ENCODE assay signal across 12 cellular contexts in genomic region chr20:41142241-41142640, GRCh38. TPM values are rescaled to one million over a fixed set of nuclear protein-coding genes. Genes with fewer than 3 reads are reported as not detected.
DNase-seq lines count a peak whose midpoint lies in the region; ATAC-seq, FAIRE-seq and TF ChIP-seq lines count a peak whose summit lies in the region.
"Had no signal": no experiment of that assay in that cellular context is flagged by ENCODE, and none has a peak within 500 bp of the region (broad histone marks: within the 10 kb centered on the region; RNA-seq: fewer than 3 reads in every experiment).

No MANE protein-coding gene starts in this region.

- in situ Hi-C loops in transverse colon (cut with MboI; ENCODE audit: low pct_ligation_motif_present in 1 of 4, low pct_unique_long_range_greater_than_20kb in 1 of 4, low sequenced_read_pairs in 3 of 4), result no loop called here

- no peak for TF ChIP-seq EP300 in transverse colon (IDR thresholded peaks at IDR 0.05; ENCODE audit: low read depth)

- POLR2A ChIA-PET in naive thymus-derived CD8-positive, alpha-beta T cell (lab: Charles Lee), result interaction anchor here (0.6 to 16.1 kb wide), 4 partner anchors 18 to 217 kb away, joined by 3 to 734 read pairs (median 31); no protein-coding TSS in a partner anchor

- no peak for TF ChIP-seq POLR2A in transverse colon (IDR thresholded peaks at IDR 0.05)

- no peak for FAIRE-seq in frontal cortex (lab: Jason Lieb, UNC)

- peaks cover 87% of the 10 kb centered on the region for H3K4me1 Mint-ChIP-seq in activated naive CD8-positive, alpha-beta T cell treated with anti-CD3 and anti-CD28 coated beads, Interleukin-2, amount 50 U/mL, for 24 hours
- H3K4me1 Mint-ChIP-seq in naive thymus-derived CD8-positive, alpha-beta T cell, result peaks cover 66 to 91% (median 85%) of the 10 kb centered on the region in 4 donors

- ATAC-seq in Right ventricle myocardium superior (ENCODE audit: poor library complexity), result no peak
- ATAC-seq in activated naive CD8-positive, alpha-beta T cell treated with anti-CD3 and anti-CD28 coated beads, Interleukin-2, amount 50 U/mL, for 24 hours, result no peak
- ATAC-seq in naive thymus-derived CD8-positive, alpha-beta T cell, result no peak

- H3K27ac Mint-ChIP-seq in activated naive CD8-positive, alpha-beta T cell treated with anti-CD3 and anti-CD28 coated beads, Interleukin-2, amount 50 U/mL, for 24 hours, result peak overlapping the region; percentile 91
- H3K27ac Mint-ChIP-seq in naive thymus-derived CD8-positive, alpha-beta T cell, result peak overlapping the region; percentile 89 to 99 (median 94)

- DNase-seq in left ventricle myocardium inferior, result no peak
- DNase-seq in Right ventricle myocardium superior, result no peak
- no peak for DNase-seq in activated naive CD8-positive, alpha-beta T cell treated with anti-CD3 and anti-CD28 coated beads, Interleukin-2, amount 50 U/mL, for 24 hours
- DNase-seq in naive thymus-derived CD8-positive, alpha-beta T cell, result no peak
- peak; percentile 10 for DNase-seq in transverse colon
- DNase-seq in frontal cortex (ENCODE audit: low spot score in 2 of 2), result no peak
- DNase-seq in dermis blood vessel endothelial cell, result no peak
- no peak for DNase-seq in SJCRH30
- DNase-seq: activated CD4-positive, alpha-beta T cell treated with anti-CD3 and anti-CD28 coated beads for 48 hours; GOT3; SHP77 had no signal

- H3K9me3 ChIP-seq in left ventricle myocardium inferior (replicated peaks) (no peaks in the 10 kb centered on the region), transverse colon (no peaks in the 10 kb centered on the region), SJCRH30 (replicated peaks) (no peaks in the 10 kb centered on the region)

- H3K4me3 ChIP-seq in left ventricle myocardium inferior (no peak overlapping the region), transverse colon (no peak overlapping the region), SJCRH30 (no peak overlapping the region)

- H3K36me3 ChIP-seq in left ventricle myocardium inferior, result no peaks in the 10 kb centered on the region
- no peaks in the 10 kb centered on the region for H3K36me3 ChIP-seq in transverse colon
- peaks cover 15% of the 10 kb centered on the region for H3K36me3 ChIP-seq in SJCRH30

- H3K27me3 Mint-ChIP-seq in activated naive CD8-positive, alpha-beta T cell treated with anti-CD3 and anti-CD28 coated beads, Interleukin-2, amount 50 U/mL, for 24 hours, result no peaks in the 10 kb centered on the region
- H3K27me3 Mint-ChIP-seq in naive thymus-derived CD8-positive, alpha-beta T cell, result no peaks in the 10 kb centered on the region

- H3K4me1 ChIP-seq in left ventricle myocardium inferior (peaks cover 99% of the 10 kb centered on the region), transverse colon (peaks cover 15 to 75% (median 30%) of the 10 kb centered on the region in 4 donors), SJCRH30 (peaks cover 27% of the 10 kb centered on the region)

- no peaks in the 10 kb centered on the region for H3K27me3 ChIP-seq in left ventricle myocardium inferior (ENCODE audit: low read depth)
- no peaks in the 10 kb centered on the region for H3K27me3 ChIP-seq in transverse colon
- H3K27me3 ChIP-seq in SJCRH30, result no peaks in the 10 kb centered on the region

- WGBS in transverse colon (ENCODE audit: low coverage in 1 of 2), 2 donors, result 79% methylated on average over 5 of the region's 5 CpGs; no CpG with 5 or more reads in 1 of the 2 donors

- TF ChIP-seq CTCF in left ventricle myocardium inferior (IDR thresholded peaks at IDR 0.05; ENCODE audit: borderline replicate concordance), result no peak
- no peak for TF ChIP-seq CTCF in transverse colon (IDR thresholded peaks at IDR 0.05)

- no peaks in the 10 kb centered on the region for H3K9me3 Mint-ChIP-seq in activated naive CD8-positive, alpha-beta T cell treated with anti-CD3 and anti-CD28 coated beads, Interleukin-2, amount 50 U/mL, for 24 hours
- no peaks in the 10 kb centered on the region for H3K9me3 Mint-ChIP-seq in naive thymus-derived CD8-positive, alpha-beta T cell

- intact Hi-C loops in left ventricle myocardium inferior (cut with micrococcal nuclease) (no loop called here), Right ventricle myocardium superior (cut with DNase I) (no loop called here), transverse colon (cut with DNase I; ENCODE audit: low total_unique reads) (no loop called here)

- H3K27ac ChIP-seq in left ventricle myocardium inferior (replicated peaks), result peak overlapping the region; percentile 99
- peak overlapping the region; percentile 34 to 98 (median 50) for H3K27ac ChIP-seq in transverse colon
- H3K27ac ChIP-seq in SJCRH30, result no peak overlapping the region
- H3K27ac ChIP-seq: KMS-11 had no signal

- H3K4me3 Mint-ChIP-seq in activated naive CD8-positive, alpha-beta T cell treated with anti-CD3 and anti-CD28 coated beads, Interleukin-2, amount 50 U/mL, for 24 hours, result peak overlapping the region; percentile 95
- H3K4me3 Mint-ChIP-seq in naive thymus-derived CD8-positive, alpha-beta T cell, result peak overlapping the region; percentile 84 to 99 (median 94)

- H3K36me3 Mint-ChIP-seq in activated naive CD8-positive, alpha-beta T cell treated with anti-CD3 and anti-CD28 coated beads, Interleukin-2, amount 50 U/mL, for 24 hours (ENCODE audit: low read depth), result peaks cover 38% of the 10 kb centered on the region
- peaks cover 0 to 21% (median 0%) of the 10 kb centered on the region in 3 donors for H3K36me3 Mint-ChIP-seq in naive thymus-derived CD8-positive, alpha-beta T cell

RNA-seq across cellular contexts. Expression of gene PLCG1, which starts 4.9 kb away (rescaled TPM):
- total RNA-seq in left ventricle myocardium inferior (46.1 TPM), Right ventricle myocardium superior (45.0 TPM), transverse colon (100 to 1,000 TPM in 3 of 4 donors, 10 to 100 TPM in 1; 82.7 to 377 (median 155) TPM), frontal cortex (91.3 TPM), dermis blood vessel endothelial cell (188 TPM in 2 replicates)
- total RNA-seq in naive thymus-derived CD8-positive, alpha-beta T cell, result 100 to 1,000 TPM; 384 to 393 TPM
- 10 to 100 TPM; 37.4 to 92.5 (median 53.2) TPM for polyA plus RNA-seq in naive thymus-derived CD8-positive, alpha-beta T cell
- 163 and 196 TPM in 2 replicates for total RNA-seq in SJCRH30 (2014; rRNA removed; shearing (Covaris generic))
